In the genomic region with DNA sequence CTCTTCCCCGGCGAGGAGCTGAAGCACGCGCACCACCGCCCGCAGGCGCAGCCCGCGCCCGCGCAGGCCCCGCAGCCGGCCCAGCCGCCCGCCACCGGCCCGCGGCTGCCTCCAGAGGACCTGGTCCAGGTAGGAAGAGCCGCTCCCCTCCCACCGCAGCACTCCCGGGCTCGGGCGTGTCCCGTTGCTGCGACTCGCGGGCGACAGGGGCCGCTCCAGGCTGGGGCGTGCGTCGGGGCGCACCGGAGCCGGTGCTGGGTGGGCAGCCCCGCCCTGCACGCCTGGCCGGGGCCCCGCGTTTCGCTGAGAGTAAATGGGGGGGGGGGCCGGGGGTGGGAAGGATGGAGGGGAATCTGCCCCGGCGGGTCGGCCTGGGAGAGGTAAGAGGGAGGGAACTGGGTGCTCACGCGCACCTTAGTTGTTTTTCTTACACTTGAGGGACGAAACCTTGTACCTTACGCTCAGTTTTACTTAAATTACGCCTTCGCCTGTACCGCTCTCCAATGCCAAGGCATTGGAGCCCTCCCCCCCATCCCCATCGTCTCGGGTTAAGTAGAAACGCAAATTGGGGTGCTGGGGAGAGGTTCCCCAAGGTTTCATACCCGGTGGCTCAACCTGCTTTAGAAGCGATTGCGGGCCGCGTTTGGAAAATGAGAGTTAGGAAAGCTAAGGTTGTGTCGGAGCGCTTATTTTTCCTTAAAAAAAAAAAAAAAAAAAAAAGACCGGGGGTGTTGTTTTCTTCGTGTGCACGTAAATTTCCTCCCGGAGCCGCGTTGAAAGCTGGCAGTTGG, we compare ENCODE assay signal across 8 cellular contexts. TPM values are rescaled to one million over a fixed set of nuclear protein-coding genes. Genes with fewer than 3 reads are reported as not detected.
DNase-seq lines count a peak whose midpoint lies in the region; ATAC-seq and TF ChIP-seq lines count a peak whose summit lies in the region.

No MANE protein-coding gene starts in this region.

- H3K4me3 ChIP-seq in cardiac fibroblast (replicated peaks in 1 of 2; ENCODE audit: low read depth in 2 of 2, low read length in 2 of 2): peak overlapping the region; percentile 76 to 78

- DNase-seq in EL: peak; percentile 41
- peak; percentile 16 to 43 (median 24) for DNase-seq in T-helper 2 cell
- peak in 1 of 2 donors; percentile 23 for DNase-seq in cardiac fibroblast (ENCODE audit: low read depth in 2 of 2)
- DNase-seq in left lobe of liver (ENCODE audit: low spot score): peak; percentile 70
- DNase-seq in stimulated activated CD4-positive, alpha-beta T cell treated with anti-CD3 and anti-CD28 coated beads, TNF-alpha, amount 100 ng/mL, for 48 hours (ENCODE audit: low read depth in 3 of 3): peak in 2 of 3 donors; percentile 8 to 24
- no peak for DNase-seq in NK-92 (lab: John Stamatoyannopoulos, UW; ENCODE audit: unreplicated experiment)

- ATAC-seq in GM21381 (IDR thresholded peaks at IDR 0.05; ENCODE audit: unreplicated experiment): peak; percentile 48
- ATAC-seq in HG03575 (IDR thresholded peaks at IDR 0.05; ENCODE audit: extremely low read depth, insufficient number of reproducible peaks, low FRiP score, unreplicated experiment): peak; percentile 21
- peak; percentile 64 for ATAC-seq in left lobe of liver

- TF ChIP-seq CTCF in cardiac fibroblast (IDR thresholded peaks at IDR 0.05; ENCODE audit: low read depth, low read length): no peak

RNA-seq across cellular contexts. Expression of a gene that starts 0.8 kb away (rescaled TPM):
- 0.73 TPM for total RNA-seq in left lobe of liver
